In the genomic region with DNA sequence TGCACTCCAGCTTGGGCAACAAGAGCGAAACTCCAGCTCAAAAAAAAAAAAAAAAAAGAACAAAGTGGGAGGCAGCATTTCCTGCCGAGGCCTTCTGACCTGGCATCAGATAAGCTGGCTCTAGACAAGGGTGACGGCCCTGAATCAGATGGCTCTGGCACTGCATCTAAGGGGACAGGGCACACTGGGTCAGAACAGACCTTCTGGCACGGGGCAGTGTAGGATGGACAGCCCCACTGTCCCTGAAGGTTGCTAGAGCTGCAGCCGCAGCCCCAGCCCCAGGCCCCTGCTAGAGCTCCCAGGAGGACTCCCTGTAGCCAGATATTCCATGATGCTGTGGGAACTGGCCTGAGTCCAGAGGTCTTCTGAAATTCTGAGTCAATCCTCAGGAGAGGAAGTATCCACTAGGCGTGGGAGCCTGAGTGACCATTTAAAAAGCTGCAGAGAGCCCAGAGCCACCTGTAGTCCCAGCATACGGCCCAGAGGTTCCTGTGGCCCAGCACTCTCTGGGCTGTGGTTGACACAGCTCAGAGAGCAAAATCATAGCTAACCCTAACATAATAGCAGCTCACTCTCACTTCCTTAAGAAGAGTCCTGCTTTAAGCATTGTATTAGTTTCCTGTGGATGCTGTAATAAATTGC, we compare ENCODE assay signal across 8 cellular contexts.
A peak's percentile ranks its signal among the peaks of the same experiment; 100 is the strongest.
DNase-seq lines count a peak whose midpoint lies in the region; ATAC-seq and TF ChIP-seq lines count a peak whose summit lies in the region.

No MANE protein-coding gene starts in this region.

- H3K4me1 ChIP-seq in gastroesophageal sphincter (peaks cover 0 to 8% (median 0%) of the 10 kb centered on the region in 3 donors), aorta (ENCODE audit: control insufficient read depth in 1 of 2, insufficient read depth in 2 of 2, low read length in 2 of 2) (no peaks in the 10 kb centered on the region)

- H3K9me3 ChIP-seq in gastroesophageal sphincter (no peaks in the 10 kb centered on the region), aorta (ENCODE audit: control insufficient read depth, low read length) (no peaks in the 10 kb centered on the region)

- in situ Hi-C loops in KBM-7 (cut with MboI; ENCODE audit: low pct_unique_long_range_greater_than_20kb, low sequenced_read_pairs): no loop called here

- no peak for TF ChIP-seq EP300 in gastroesophageal sphincter (IDR thresholded peaks at IDR 0.05)

- intact Hi-C loops in aorta (cut with DNase I): no loop called here

- POLR2A ChIA-PET in GM10248 (lab: Yijun Ruan, JAX): interaction anchor here (0.6 kb wide), 1 partner anchor 18 kb away, joined by 5 read pairs; no protein-coding TSS in a partner anchor

- no peak for TF ChIP-seq POLR2A in gastroesophageal sphincter (IDR thresholded peaks at IDR 0.05)

- no peak for TF ChIP-seq CTCF in GM10248 (IDR thresholded peaks at IDR 0.05; ENCODE audit: control extremely low read depth, extremely low read depth, low read depth, missing control alignments)
- no peak for TF ChIP-seq CTCF in gastroesophageal sphincter (IDR thresholded peaks at IDR 0.05)

- WGBS in gastroesophageal sphincter (ENCODE audit: low coverage in 1 of 2), 2 donors: 20% methylated on average over 2 of the region's 7 CpGs; no CpG with 5 or more reads in 1 of the 2 donors
- 17 to 19% methylated on average over 7 of the region's 7 CpGs for WGBS in aorta, 2 donors

- CTCF ChIA-PET in GM10248 (lab: Yijun Ruan, JAX): interaction anchor here (1.6 kb wide), 1 partner anchor 36 kb away, joined by 4 read pairs; no protein-coding TSS in a partner anchor

- H3K4me3 ChIP-seq in gastroesophageal sphincter: no peak overlapping the region
- H3K4me3 ChIP-seq in aorta (ENCODE audit: low read length in 2 of 2): no peak overlapping the region

- DNase-seq in GM10248 (ENCODE audit: extremely low spot score) (peak; percentile 69), LHCN-M2 (ENCODE audit: low read depth) (peak; percentile 76), aorta (peak; percentile 79 to 89), SKM-1 treated with dmso at 0.1 percent for 144 hours (lab: John Stamatoyannopoulos, UW; ENCODE audit: unreplicated experiment) (no peak), KBM-7 (no peak), NCI-H1417 (lab: John Stamatoyannopoulos, UW) (no peak)

- H3K27ac ChIP-seq in gastroesophageal sphincter: peak overlapping the region in 3 of 4 donors; percentile 8 to 56 (median 52)
- no peak overlapping the region for H3K27ac ChIP-seq in aorta (ENCODE audit: low read depth in 1 of 2, low read length in 2 of 2)

- H3K27me3 ChIP-seq in gastroesophageal sphincter (no peaks in the 10 kb centered on the region), aorta (ENCODE audit: control insufficient read depth in 1 of 2, insufficient read depth in 2 of 2, low read length in 1 of 2) (no peaks in the 10 kb centered on the region)

- H3K36me3 ChIP-seq in gastroesophageal sphincter (no peaks in the 10 kb centered on the region), aorta (ENCODE audit: control insufficient read depth in 1 of 2, insufficient read depth in 2 of 2, low read length in 1 of 2) (no peaks in the 10 kb centered on the region)

- ATAC-seq in GM21737 (IDR thresholded peaks at IDR 0.05; ENCODE audit: unreplicated experiment): peak; percentile 97
- ATAC-seq in gastroesophageal sphincter: peak; percentile 87
- peak; percentile 85 for ATAC-seq in aorta (ENCODE audit: low FRiP score)

Comparison
In these comparisons a context has a peak if more than half of its experiments do, and no peak if none do; other contexts are left out.
1. DNase-seq: peak in GM10248 (single experiment), LHCN-M2 (single experiment) and aorta (2 of 2); none in SKM-1 treated with dmso at 0.1 percent for 144 hours (single experiment), KBM-7 (single experiment) and NCI-H1417 (0 of 3).
2. H3K27ac ChIP-seq: peak in gastroesophageal sphincter (3 of 4); none in aorta (0 of 2).
3. Peak in every context shown above with its lines, with median percentiles within 50 percentile points of each other: ATAC-seq.